In genomic region chr6:105810105-105810921, GRCh38 we compare ENCODE assay signal across 8 cellular contexts.
DNase-seq lines count a peak whose midpoint lies in the region; ATAC-seq lines count a peak whose summit lies in the region.

No MANE protein-coding gene starts in this region.

- DNase-seq in GM03348 (ENCODE audit: low spot score) (peak; percentile 74), NCI-H460 (ENCODE audit: extremely low read depth, low read depth) (peak; percentile 64), islet precursor cell (peak; percentile 96), OCI-M2 (lab: John Stamatoyannopoulos, UW; ENCODE audit: unreplicated experiment) (no peak), NCI-H1105 (lab: John Stamatoyannopoulos, UW) (no peak)
- peak; percentile 24 for DNase-seq in activated effector memory CD4-positive, alpha-beta T cell treated with Interleukin-2 at 50 U/mL for 16 hours
- peak in 1 of 2 donors; percentile 74 for DNase-seq in stimulated activated effector memory CD8-positive, alpha-beta T cell treated with anti-CD3 and anti-CD28 coated beads, Interleukin-12 subunit alpha, Interleukin-12 subunit beta, amount 100 ng/mL, for 72 hours (ENCODE audit: low spot score in 2 of 2)

- ATAC-seq in HG02588 (IDR thresholded peaks at IDR 0.05; ENCODE audit: unreplicated experiment) = peak; percentile 65
- peak; percentile 94 for ATAC-seq in stimulated activated effector memory CD8-positive, alpha-beta T cell treated with anti-CD3 and anti-CD28 coated beads, Interleukin-12 subunit alpha, Interleukin-12 subunit beta, amount 100 ng/mL, for 72 hours

- no peaks in the 10 kb centered on the region for H3K9me3 Mint-ChIP-seq in stimulated activated effector memory CD8-positive, alpha-beta T cell treated with anti-CD3 and anti-CD28 coated beads, Interleukin-12 subunit alpha, Interleukin-12 subunit beta, amount 100 ng/mL, for 72 hours

- peaks cover 8% of the 10 kb centered on the region for H3K36me3 Mint-ChIP-seq in stimulated activated effector memory CD8-positive, alpha-beta T cell treated with anti-CD3 and anti-CD28 coated beads, Interleukin-12 subunit alpha, Interleukin-12 subunit beta, amount 100 ng/mL, for 72 hours

- peak overlapping the region; percentile 38 for H3K4me3 Mint-ChIP-seq in stimulated activated effector memory CD8-positive, alpha-beta T cell treated with anti-CD3 and anti-CD28 coated beads, Interleukin-12 subunit alpha, Interleukin-12 subunit beta, amount 100 ng/mL, for 72 hours

- peak overlapping the region; percentile 48 for H3K27ac Mint-ChIP-seq in stimulated activated effector memory CD8-positive, alpha-beta T cell treated with anti-CD3 and anti-CD28 coated beads, Interleukin-12 subunit alpha, Interleukin-12 subunit beta, amount 100 ng/mL, for 72 hours

- H3K4me1 Mint-ChIP-seq in stimulated activated effector memory CD8-positive, alpha-beta T cell treated with anti-CD3 and anti-CD28 coated beads, Interleukin-12 subunit alpha, Interleukin-12 subunit beta, amount 100 ng/mL, for 72 hours = peaks cover 51% of the 10 kb centered on the region

Comparison
In these comparisons a context has a peak if more than half of its experiments do, and no peak if none do; other contexts are left out.
1. DNase-seq: peak in GM03348 (single experiment), NCI-H460 (single experiment), activated effector memory CD4-positive, alpha-beta T cell treated with Interleukin-2 at 50 U/mL for 16 hours (single experiment) and islet precursor cell (single experiment); none in OCI-M2 (single experiment) and NCI-H1105 (single experiment).